ENCODE assay signal across 11 cellular contexts in genomic region chr17:13561606-13562270, GRCh38. TPM values are rescaled to one million over a fixed set of nuclear protein-coding genes. Genes with fewer than 3 reads are reported as not detected.
DNase-seq lines count a peak whose midpoint lies in the region; ATAC-seq and TF ChIP-seq lines count a peak whose summit lies in the region.
"Had no signal": no experiment of that assay in that cellular context is flagged by ENCODE, and none has a peak within 500 bp of the region (broad histone marks: within the 10 kb centered on the region; RNA-seq: fewer than 3 reads in every experiment).

No MANE protein-coding gene starts in this region.

- H3K4me1 Mint-ChIP-seq in chondrocyte (ENCODE audit: low read depth): peaks cover 57% of the 10 kb centered on the region

- H3K4me3 Mint-ChIP-seq in chondrocyte (ENCODE audit: unreplicated experiment): peak overlapping the region; percentile 59
- H3K4me3 Mint-ChIP-seq: CD4-positive, CD25-positive, alpha-beta regulatory T cell; stimulated activated naive CD8-positive, alpha-beta T cell treated with anti-CD3 and anti-CD28 coated beads, Interleukin-15, amount 100 ng/mL, for 72 hours had no signal

- no peaks in the 10 kb centered on the region for H3F3A ChIP-seq in PC-3 (ENCODE audit: low read length, unreplicated experiment)

- ATAC-seq in PC-3: no peak
- ATAC-seq in omental fat pad (ENCODE audit: low FRiP score): peak; percentile 96
- ATAC-seq in GM18870 (IDR thresholded peaks at IDR 0.05; ENCODE audit: unreplicated experiment): no peak
- ATAC-seq: stimulated activated naive CD8-positive, alpha-beta T cell treated with anti-CD3 and anti-CD28 coated beads, Interleukin-15, amount 100 ng/mL, for 72 hours had no signal

- peak overlapping the region; percentile 71 for H3K27ac ChIP-seq in PC-3 (ENCODE audit: low read length)

- H3K27me3 Mint-ChIP-seq in chondrocyte (ENCODE audit: low read depth): no peaks in the 10 kb centered on the region
- H3K27me3 Mint-ChIP-seq: stimulated activated naive CD8-positive, alpha-beta T cell treated with anti-CD3 and anti-CD28 coated beads, Interleukin-15, amount 100 ng/mL, for 72 hours had no signal

- peak overlapping the region; percentile 71; the same call in 1 of the 2 replicates for H2AFZ ChIP-seq in PC-3 (ENCODE audit: low read length)

- H3K4me1 ChIP-seq in PC-3 (ENCODE audit: insufficient read depth, low read length): peaks cover 38% of the 10 kb centered on the region

- TF ChIP-seq CTCF in AG10803 (conservative IDR thresholded peaks at IDR 0.05; ENCODE audit: low read length) (no peak), PC-3 (conservative IDR thresholded peaks at IDR 0.05; ENCODE audit: low read depth, low read length) (no peak), chondrocyte (IDR thresholded peaks at IDR 0.05) (no peak), omental fat pad (IDR thresholded peaks at IDR 0.05) (no peak)

- intact Hi-C loops in PC-3 (cut with micrococcal nuclease): no loop called here

- no peaks in the 10 kb centered on the region for H3K36me3 ChIP-seq in PC-3 (ENCODE audit: low read depth, low read length)

- H3K9me2 ChIP-seq in PC-3 (replicated peaks; ENCODE audit: low read length): no peaks in the 10 kb centered on the region

- peak overlapping the region; percentile 99 for H3K27ac Mint-ChIP-seq in chondrocyte (ENCODE audit: unreplicated experiment)
- H3K27ac Mint-ChIP-seq: CD4-positive, CD25-positive, alpha-beta regulatory T cell had no signal

- H3K9me3 Mint-ChIP-seq in chondrocyte (ENCODE audit: low read depth): peaks cover 3% of the 10 kb centered on the region
- H3K9me3 Mint-ChIP-seq: stimulated activated naive CD8-positive, alpha-beta T cell treated with anti-CD3 and anti-CD28 coated beads, Interleukin-15, amount 100 ng/mL, for 72 hours had no signal

- peak overlapping the region; percentile 81 for H3K4me2 ChIP-seq in PC-3 (ENCODE audit: low read length)

- BruUV-seq in PC-3 (replicated peaks; lab: Mats Ljungman, UMichigan): no TSS peak

- POLR2A ChIA-PET in PC-3 (lab: Charles Lee; ENCODE audit: unreplicated experiment): no interaction called here

- peak overlapping the region; percentile 42; the same call in 1 of the 2 replicates for H3K4me3 ChIP-seq in AG10803 (ENCODE audit: low read length)
- H3K4me3 ChIP-seq in PC-3 (ENCODE audit: low read length): peak overlapping the region; percentile 62; the same call in 1 of the 2 replicates

- DNase-seq in AG10803 (ENCODE audit: low read depth) (no peak), PC-3 (no peak), chondrocyte (ENCODE audit: low spot score) (no peak), omental fat pad (ENCODE audit: low spot score) (no peak), GOT3 (lab: John Stamatoyannopoulos, UW) (no peak), Ammon's horn (ENCODE audit: low spot score) (no peak), NCI-H1694 (lab: John Stamatoyannopoulos, UW) (no peak)
- DNase-seq: CD4-positive, CD25-positive, alpha-beta regulatory T cell; stimulated activated naive CD8-positive, alpha-beta T cell treated with anti-CD3 and anti-CD28 coated beads, Interleukin-15, amount 100 ng/mL, for 72 hours had no signal

- H3K27me3 ChIP-seq in PC-3 (ENCODE audit: low read length): no peaks in the 10 kb centered on the region

- no peak overlapping the region for H3K9ac ChIP-seq in PC-3 (ENCODE audit: low read length)

- no peaks in the 10 kb centered on the region for H4K20me1 ChIP-seq in PC-3 (ENCODE audit: low read length)

- H3K79me2 ChIP-seq in PC-3 (ENCODE audit: low read length): peaks cover 24% of the 10 kb centered on the region

- peaks cover 4% of the 10 kb centered on the region for H3K36me3 Mint-ChIP-seq in chondrocyte (ENCODE audit: low read depth)
- H3K36me3 Mint-ChIP-seq: CD4-positive, CD25-positive, alpha-beta regulatory T cell had no signal

- CTCF ChIA-PET in PC-3 (lab: Charles Lee): no interaction called here

- no peaks in the 10 kb centered on the region for H3K9me3 ChIP-seq in PC-3 (ENCODE audit: low read length)

RNA-seq across cellular contexts. Expression of gene HS3ST3A1, which starts 40.0 kb away (rescaled TPM):
- total RNA-seq in PC-3 (2014; rRNA removed) (47.6 and 65.4 TPM in 2 replicates), chondrocyte (8.8 to 11.5 TPM (median 10.6 TPM) in 3 replicates), omental fat pad (1 to 10 TPM in 2 of 4 donors, under 1 TPM in 1, not detected in 1; 0.47 to 5.9 (median 1.9) TPM)
- total RNA-seq: G401 had no signal
